ENCODE assay signal across 28 cellular contexts in the genomic region with DNA sequence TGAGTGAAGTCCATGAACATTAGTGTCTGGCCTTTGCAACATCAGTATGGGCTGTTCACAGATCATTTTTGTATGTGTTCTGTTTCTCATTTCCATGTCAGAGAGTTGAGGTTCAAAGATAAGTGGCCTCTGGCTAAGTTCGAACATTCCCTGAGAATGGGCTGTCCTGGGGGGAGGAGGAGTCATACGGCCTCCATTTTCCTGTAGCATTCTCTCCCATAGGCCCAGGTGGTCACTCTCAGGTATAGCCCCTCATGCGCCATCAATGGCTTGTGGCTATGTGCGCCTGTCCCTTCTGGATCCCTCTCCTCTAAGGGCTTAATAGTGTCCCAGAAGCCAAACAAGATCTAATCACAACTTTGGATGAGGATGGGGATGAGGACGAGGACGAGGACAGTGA.
"Had no signal": no experiment of that assay in that cellular context is flagged by ENCODE, and none has a peak within 500 bp of the region (broad histone marks: within the 10 kb centered on the region; RNA-seq: fewer than 3 reads in every experiment).

No MANE protein-coding gene starts in this region.

- H3K27ac ChIP-seq: left lung, lower lobe of right lung, pancreas, prostate gland, skin epidermis, suprapubic skin, thoracic aorta, tibial artery, upper lobe of right lung had no signal

- H3K36me3 ChIP-seq: left lung, lower lobe of right lung, pancreas, prostate gland, suprapubic skin, thoracic aorta, tibial artery, upper lobe of right lung had no signal

- H3K27me3 ChIP-seq: left lung, pancreas, tibial artery, upper lobe of right lung had no signal

- H3K4me1 ChIP-seq: left lung, lower lobe of right lung, pancreas, prostate gland, suprapubic skin, upper lobe of right lung had no signal

- H3K9me3 ChIP-seq: left lung, lower lobe of right lung, pancreas, prostate gland, suprapubic skin, thoracic aorta, tibial artery, upper lobe of right lung had no signal

- H3K4me3 ChIP-seq: left lung, lower lobe of right lung, pancreas, prostate gland, skin epidermis, suprapubic skin, thoracic aorta, tibial artery, upper lobe of right lung had no signal

- ATAC-seq: left colon; left lung; lower lobe of right lung; naive thymus-derived CD8-positive, alpha-beta T cell; pancreas; right cardiac atrium; sciatic nerve; stimulated activated effector memory CD8-positive, alpha-beta T cell treated with anti-CD3 and anti-CD28 coated beads, Interleukin-12 subunit alpha, Interleukin-12 subunit beta, amount 100 ng/mL, for 72 hours; upper lobe of right lung had no signal

- DNase-seq: hippocampal formation; immature natural killer cell; kidney; left colon; left lung; lower lobe of right lung; mammary epithelial cell; mesenchymal stem cell; naive thymus-derived CD8-positive, alpha-beta T cell; nucleus accumbens; pancreas; posterior cingulate gyrus; retina; right cardiac atrium; stimulated activated CD4-positive, alpha-beta T cell treated with anti-CD3 and anti-CD28 coated beads, Interleukin-12 subunit alpha, Interleukin-12 subunit beta, amount 100 ng/mL, for 4 hours; stimulated activated CD4-positive, alpha-beta T cell treated with anti-CD3 and anti-CD28 coated beads, Interleukin-15, amount 100 ng/mL, for 24 hours; stimulated activated CD4-positive, alpha-beta T cell treated with anti-CD3 and anti-CD28 coated beads, Interleukin-2, amount 100 ng/mL, for 24 hours; stimulated activated CD4-positive, alpha-beta T cell treated with anti-CD3 and anti-CD28 coated beads, Interleukin-4, amount 100 ng/mL, for 24 hours; stimulated activated naive CD4-positive, alpha-beta T cell; tibial artery; trophoblast cell; upper lobe of right lung had no signal
